22 cellular contexts compared by ENCODE assay signal in genomic region chr4:99863804-99864203, GRCh38. TPM values are rescaled to one million over a fixed set of nuclear protein-coding genes. Genes with fewer than 3 reads are reported as not detected.
DNase-seq lines count a peak whose midpoint lies in the region; ATAC-seq, FAIRE-seq and TF ChIP-seq lines count a peak whose summit lies in the region.
"Had no signal": no experiment of that assay in that cellular context is flagged by ENCODE, and none has a peak within 500 bp of the region (broad histone marks: within the 10 kb centered on the region; RNA-seq: fewer than 3 reads in every experiment).

No MANE protein-coding gene starts in this region.

- H3K4ac ChIP-seq in IMR-90 (ENCODE audit: low read depth, low read length): no peak overlapping the region

- H3K9me1 ChIP-seq in IMR-90 (ENCODE audit: insufficient read depth, low read length): no peaks in the 10 kb centered on the region

- TF ChIP-seq POLR2A in IMR-90 (IDR thresholded peaks at IDR 0.05; ENCODE audit: low read depth, low read length): no peak
- no peak for TF ChIP-seq POLR2A in GM12892 (IDR thresholded peaks at IDR 0.05; ENCODE audit: low read depth, low read length)

- H4K8ac ChIP-seq in IMR-90 (ENCODE audit: low read depth in 2 of 2, low read length in 2 of 2): no peak overlapping the region

- H3K79me1 ChIP-seq in IMR-90 (ENCODE audit: low read depth in 1 of 2, low read length in 2 of 2): no peaks in the 10 kb centered on the region

- intact Hi-C loops in IMR-90 (cut with micrococcal nuclease) (no loop called here), left lung (cut with DNase I) (no loop called here)

- H2AK5ac ChIP-seq in IMR-90 (ENCODE audit: low read depth, low read length): no peak overlapping the region

- no peak overlapping the region for H2BK20ac ChIP-seq in IMR-90 (ENCODE audit: low read depth, low read length)

- no peak overlapping the region for H2AFZ ChIP-seq in IMR-90 (replicated peaks; ENCODE audit: low read length, poor library complexity)

- no peaks in the 10 kb centered on the region for H4K20me1 ChIP-seq in IMR-90 (ENCODE audit: insufficient read depth, low read length)

- H3K4me2 ChIP-seq in IMR-90 (ENCODE audit: low read depth, low read length): peak overlapping the region; percentile 44; the same call in 1 of the 2 replicates

- in situ Hi-C loops in IMR-90 (cut with MboI; ENCODE audit: low sequenced_read_pairs): no loop called here

- H3K9me3 Mint-ChIP-seq in endodermal cell: no peaks in the 10 kb centered on the region
- H3K9me3 Mint-ChIP-seq: activated T-helper 1 cell treated with anti-CD3 and anti-CD28 coated beads, Interleukin-12 subunit alpha, Interleukin-12 subunit beta, Interleukin-2, Interleukin-4 antibody, amounts not matched to agents 30 ng/mL and 10 ng/mL and 1 ng/mL, durations not matched to agents 14 hours and 24 hours and 36 hours; stimulated activated naive CD8-positive, alpha-beta T cell treated with anti-CD3 and anti-CD28 coated beads, Interleukin-15, Interleukin-2, amounts not matched to agents 100 ng/mL and 50 ng/mL, for 24 hours had no signal

- POLR2A ChIA-PET in IMR-90 (lab: Charles Lee; ENCODE audit: unreplicated experiment): no interaction called here

- H3K56ac ChIP-seq in IMR-90 (ENCODE audit: extremely low read depth, insufficient read depth, low read length): no peak overlapping the region

- no peak overlapping the region for H3K4me3 Mint-ChIP-seq in endodermal cell
- H3K4me3 Mint-ChIP-seq: activated CD8-positive, alpha-beta T cell treated with anti-CD3 and anti-CD28 coated beads, Interleukin-2, amount 10 ng/mL, durations not matched to agents 7 days and 5 days; activated T-helper 1 cell treated with anti-CD3 and anti-CD28 coated beads, Interleukin-12 subunit alpha, Interleukin-12 subunit beta, Interleukin-2, Interleukin-4 antibody, amounts not matched to agents 30 ng/mL and 10 ng/mL and 1 ng/mL, durations not matched to agents 14 hours and 24 hours and 36 hours; stimulated activated naive CD8-positive, alpha-beta T cell treated with anti-CD3 and anti-CD28 coated beads, Interleukin-15, Interleukin-2, amounts not matched to agents 100 ng/mL and 50 ng/mL, for 24 hours had no signal

- CTCF ChIA-PET in IMR-90 (lab: Yijun Ruan, JAX): no interaction called here

- TF ChIP-seq CTCF in IMR-90 (conservative IDR thresholded peaks at IDR 0.05; ENCODE audit: low read depth, low read length) (no peak), bronchial epithelial cell (IDR thresholded peaks at IDR 0.05; ENCODE audit: insufficient read depth, low read length, severe bottlenecking) (no peak), left lung (IDR thresholded peaks at IDR 0.05) (no peak), endodermal cell (conservative IDR thresholded peaks at IDR 0.05) (no peak)

- H3K14ac ChIP-seq in IMR-90 (replicated peaks; ENCODE audit: low read depth, low read length): no peak overlapping the region

- H4K5ac ChIP-seq in IMR-90 (ENCODE audit: low read depth, low read length): no peak overlapping the region

- H3K4me1 ChIP-seq in IMR-90 (ENCODE audit: control insufficient read depth, insufficient read depth, low read length): no peaks in the 10 kb centered on the region
- H3K4me1 ChIP-seq in left lung: peaks cover 0 to 12% of the 10 kb centered on the region in 2 donors
- no peaks in the 10 kb centered on the region for H3K4me1 ChIP-seq in endodermal cell (ENCODE audit: control insufficient read depth, insufficient read depth, low read length)
- H3K4me1 ChIP-seq: adrenal gland, esophagus squamous epithelium had no signal

- no peak overlapping the region for H2AK9ac ChIP-seq in IMR-90 (replicated peaks; ENCODE audit: low read depth, low read length, poor library complexity)

- no peak for TF ChIP-seq RAD21 in IMR-90 (IDR thresholded peaks at IDR 0.05; ENCODE audit: low read length)

- dilution Hi-C loops in IMR-90 (cut with HindIII; ENCODE audit: low sequenced_read_pairs, unreplicated experiment): no loop called here

- H2BK5ac ChIP-seq in IMR-90 (ENCODE audit: low read depth, low read length, poor library complexity, severe bottlenecking): no peak overlapping the region

- no CpG with 5 or more reads among the region's 3 CpGs for WGBS in IMR-90 (ENCODE audit: extremely low coverage in 2 of 2, insufficient read length in 1 of 2), 2 experiments
- 0 to 37% methylated on average over 1 to 3 of the region's 3 CpGs for WGBS in endodermal cell (ENCODE audit: insufficient coverage in 1 of 2, insufficient read length in 1 of 2), 2 experiments

- H3K4me1 Mint-ChIP-seq in endodermal cell: peaks cover 10% of the 10 kb centered on the region

- no peak overlapping the region for H3K9ac ChIP-seq in IMR-90 (ENCODE audit: low read depth, low read length)
- no peak overlapping the region for H3K9ac ChIP-seq in endodermal cell (ENCODE audit: extremely low read depth, low read length, poor library complexity, severe bottlenecking)

- no peak overlapping the region for H3K27ac ChIP-seq in IMR-90 (ENCODE audit: insufficient read depth, low read length)
- no peak overlapping the region for H3K27ac ChIP-seq in left lung
- H3K27ac ChIP-seq in endodermal cell (ENCODE audit: low read depth, low read length): no peak overlapping the region
- H3K27ac ChIP-seq: adrenal gland, esophagus squamous epithelium, VCaP had no signal

- H3K27me3 ChIP-seq in IMR-90 (ENCODE audit: control insufficient read depth, insufficient read depth, low read length) (peaks cover 13% of the 10 kb centered on the region), bronchial epithelial cell (ENCODE audit: control insufficient read depth, insufficient read depth, low read length) (no peaks in the 10 kb centered on the region), left lung (no peaks in the 10 kb centered on the region), endodermal cell (ENCODE audit: control insufficient read depth, insufficient read depth, low read length, poor library complexity, severe bottlenecking) (no peaks in the 10 kb centered on the region)
- H3K27me3 ChIP-seq: adrenal gland, esophagus squamous epithelium had no signal

- H3K9me3 ChIP-seq in IMR-90 (ENCODE audit: control insufficient read depth, insufficient read depth, low read length) (no peaks in the 10 kb centered on the region), left lung (no peaks in the 10 kb centered on the region), endodermal cell (ENCODE audit: control insufficient read depth, low read length) (no peaks in the 10 kb centered on the region)
- H3K9me3 ChIP-seq: esophagus squamous epithelium had no signal

- DNase-seq in DMS53 (lab: John Stamatoyannopoulos, UW) (peak; percentile 53), IMR-90 (peak; percentile 57), bronchial epithelial cell (ENCODE audit: low read depth) (peak; percentile 71), left lung (no peak), endodermal cell (no peak), GM12892 (ENCODE audit: insufficient read length) (no peak)
- DNase-seq: activated CD8-positive, alpha-beta T cell treated with anti-CD3 and anti-CD28 coated beads, Interleukin-2, amount 10 ng/mL, durations not matched to agents 7 days and 5 days; adrenal gland; esophagus squamous epithelium; hippocampal formation; kidney glomerular epithelial cell; NCI-H187 treated with DMSO at 0.1 percent for 48 hours; NCI-H82; SW 1271 had no signal

- peak; percentile 73 for ATAC-seq in IMR-90 (ENCODE audit: low read depth)
- ATAC-seq in left lung: peak; percentile 50
- no peak for ATAC-seq in HG03097 (IDR thresholded peaks at IDR 0.05; ENCODE audit: low FRiP score, unreplicated experiment)
- ATAC-seq in HG03175 (IDR thresholded peaks at IDR 0.05; ENCODE audit: unreplicated experiment): no peak
- ATAC-seq: activated CD8-positive, alpha-beta T cell treated with anti-CD3 and anti-CD28 coated beads, Interleukin-2, amount 10 ng/mL, durations not matched to agents 7 days and 5 days; Panc1 had no signal

- H3K36me3 Mint-ChIP-seq in endodermal cell (ENCODE audit: low read depth): no peaks in the 10 kb centered on the region

- H3K27me3 Mint-ChIP-seq in endodermal cell (ENCODE audit: insufficient read depth): peaks cover 3% of the 10 kb centered on the region
- H3K27me3 Mint-ChIP-seq: stimulated activated naive CD8-positive, alpha-beta T cell treated with anti-CD3 and anti-CD28 coated beads, Interleukin-15, Interleukin-2, amounts not matched to agents 100 ng/mL and 50 ng/mL, for 24 hours had no signal

- H3K36me3 ChIP-seq in IMR-90 (ENCODE audit: control insufficient read depth, insufficient read depth, low read length) (no peaks in the 10 kb centered on the region), bronchial epithelial cell (ENCODE audit: control insufficient read depth, insufficient read depth, low read length) (peaks cover 16% of the 10 kb centered on the region), left lung (peaks cover 0 to 13% of the 10 kb centered on the region in 2 donors), endodermal cell (ENCODE audit: control insufficient read depth, insufficient read depth, low read length) (no peaks in the 10 kb centered on the region)
- H3K36me3 ChIP-seq: adrenal gland had no signal

- H3K18ac ChIP-seq in IMR-90 (ENCODE audit: low read depth, low read length): no peak overlapping the region

- H4K91ac ChIP-seq in IMR-90 (ENCODE audit: insufficient read depth, low read depth, low read length): no peak overlapping the region

- H3K23ac ChIP-seq in IMR-90 (ENCODE audit: low read depth, low read length): no peak overlapping the region

- FAIRE-seq in bronchial epithelial cell (lab: Jason Lieb, UNC) (no peak), GM12892 (lab: Jason Lieb, UNC) (no peak)
- FAIRE-seq: colon had no signal

- no peak overlapping the region for H2BK120ac ChIP-seq in IMR-90 (ENCODE audit: low read depth, low read length)

- H3K4me3 ChIP-seq in IMR-90 (ENCODE audit: insufficient read depth, low read depth, low read length): no peak overlapping the region
- H3K4me3 ChIP-seq in bronchial epithelial cell (ENCODE audit: low read depth, low read length): no peak overlapping the region
- H3K4me3 ChIP-seq in left lung: no peak overlapping the region
- no peak overlapping the region for H3K4me3 ChIP-seq in endodermal cell (ENCODE audit: low read length)
- H3K4me3 ChIP-seq: adrenal gland, esophagus squamous epithelium had no signal

- BruUV-seq in IMR-90 (replicated peaks; lab: Mats Ljungman, UMichigan): no TSS peak

- no peak overlapping the region for H2BK15ac ChIP-seq in IMR-90 (ENCODE audit: low read depth, low read length)

- no peak overlapping the region for H3K27ac Mint-ChIP-seq in endodermal cell
- H3K27ac Mint-ChIP-seq: activated CD8-positive, alpha-beta T cell treated with anti-CD3 and anti-CD28 coated beads, Interleukin-2, amount 10 ng/mL, durations not matched to agents 7 days and 5 days; stimulated activated naive CD8-positive, alpha-beta T cell treated with anti-CD3 and anti-CD28 coated beads, Interleukin-15, Interleukin-2, amounts not matched to agents 100 ng/mL and 50 ng/mL, for 24 hours had no signal

RNA-seq across cellular contexts. Expression of gene LAMTOR3, which starts 30.4 kb away (rescaled TPM):
- total RNA-seq in IMR-90 (2012; rRNA removed) (35.7 and 56.1 TPM in 2 replicates), bronchial epithelial cell (45.4 and 64.2 TPM in 2 replicates), left lung (10 to 100 TPM; 41.9 to 47.4 TPM), endodermal cell (10 to 100 TPM; 31.6 to 33.0 TPM)
- 22.0 and 28.6 TPM in 2 replicates for polyA plus RNA-seq in IMR-90 (2012; rRNA removed)
- polyA plus RNA-seq in IMR-90 (2012; cell fraction: cytosol; rRNA removed): 4.0 and 5.5 TPM in 2 replicates
- polyA plus RNA-seq in IMR-90 (2012; cell fraction: nucleus; rRNA removed; ENCODE audit: low replicate concordance): 1.3 and 17.0 TPM in 2 replicates
- 67.0 TPM for polyA plus RNA-seq in endodermal cell (2013, experiment 1 of 2)
- polyA plus RNA-seq in endodermal cell (2013, experiment 2 of 2): 64.1 TPM
- 40.5 TPM for polyA plus RNA-seq in GM12892 (2012; ENCODE audit: missing spikeins)

RNA-seq across cellular contexts. Expression of gene DAPP1, which starts 47.2 kb away (rescaled TPM):
- total RNA-seq in IMR-90 (2012; rRNA removed): not detected in 2 replicates
- not detected in 2 replicates for polyA plus RNA-seq in IMR-90 (2012; rRNA removed)
- polyA plus RNA-seq in IMR-90 (2012; cell fraction: cytosol; rRNA removed): not detected in 2 replicates
- not detected in 2 replicates for polyA plus RNA-seq in IMR-90 (2012; cell fraction: nucleus; rRNA removed; ENCODE audit: low replicate concordance)
- total RNA-seq in bronchial epithelial cell: 31.3 and 58.0 TPM in 2 replicates
- total RNA-seq in left lung: 10 to 100 TPM in 1 of 2 donors, 1 to 10 TPM in 1; 4.1 to 11.9 TPM
- total RNA-seq in endodermal cell: not detected
- not detected for polyA plus RNA-seq in endodermal cell (2013, experiment 1 of 2)
- not detected for polyA plus RNA-seq in endodermal cell (2013, experiment 2 of 2)
- polyA plus RNA-seq in GM12892 (2012; ENCODE audit: missing spikeins): 40.2 TPM
- total RNA-seq: osteocyte had no signal

Comparison
In these comparisons a context has a peak if more than half of its experiments do, and no peak if none do; other contexts are left out.
1. DNase-seq: peak in DMS53 (single experiment), IMR-90 (single experiment) and bronchial epithelial cell (single experiment); none in left lung (0 of 2), endodermal cell (single experiment) and GM12892 (single experiment).
2. ATAC-seq: peak in IMR-90 (single experiment) and left lung (single experiment); none in HG03097 (single experiment) and HG03175 (single experiment).